ENCODE assay signal across 1 cellular context in the genomic region with DNA sequence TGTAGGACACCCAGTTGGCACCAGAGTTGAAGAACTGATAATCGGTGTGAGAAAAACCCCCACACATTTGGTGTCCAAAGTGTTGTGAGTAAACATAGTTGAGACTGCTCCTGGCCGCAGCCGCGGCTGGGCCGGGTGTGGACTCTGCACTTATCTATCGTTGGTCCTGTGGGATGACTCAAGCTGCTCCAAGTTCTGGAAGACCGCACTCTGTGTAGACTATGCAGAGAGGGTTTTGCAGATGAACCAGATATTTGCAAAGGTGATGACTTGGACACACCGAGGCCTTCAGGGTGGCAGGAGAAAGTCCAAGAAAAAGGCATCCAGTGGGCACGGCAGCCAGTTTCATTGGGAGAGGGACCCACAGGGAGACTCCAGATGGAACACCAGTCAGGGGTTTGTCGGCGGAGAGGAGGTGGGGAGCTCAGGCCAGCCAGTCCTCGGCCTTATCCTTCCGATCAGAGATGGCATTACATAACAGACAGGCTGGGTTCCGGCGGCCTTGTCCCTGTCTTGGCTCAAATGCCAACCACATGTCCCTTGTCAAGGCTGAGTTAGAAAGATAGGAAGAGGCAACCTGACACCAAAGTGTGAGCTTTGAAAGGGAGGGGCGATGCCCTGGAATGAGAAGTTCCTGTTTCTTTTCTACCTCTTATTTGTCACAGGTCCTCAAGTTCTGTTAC.
TF ChIP-seq lines count a peak whose summit lies in the region.

No MANE protein-coding gene starts in this region.

TF ChIP-seq in K562, 482 proteins besides CTCF, POLR2A, EP300 and RAD21 (continued from another document and continues in another):
- TF ChIP-seq, protein P1, sequence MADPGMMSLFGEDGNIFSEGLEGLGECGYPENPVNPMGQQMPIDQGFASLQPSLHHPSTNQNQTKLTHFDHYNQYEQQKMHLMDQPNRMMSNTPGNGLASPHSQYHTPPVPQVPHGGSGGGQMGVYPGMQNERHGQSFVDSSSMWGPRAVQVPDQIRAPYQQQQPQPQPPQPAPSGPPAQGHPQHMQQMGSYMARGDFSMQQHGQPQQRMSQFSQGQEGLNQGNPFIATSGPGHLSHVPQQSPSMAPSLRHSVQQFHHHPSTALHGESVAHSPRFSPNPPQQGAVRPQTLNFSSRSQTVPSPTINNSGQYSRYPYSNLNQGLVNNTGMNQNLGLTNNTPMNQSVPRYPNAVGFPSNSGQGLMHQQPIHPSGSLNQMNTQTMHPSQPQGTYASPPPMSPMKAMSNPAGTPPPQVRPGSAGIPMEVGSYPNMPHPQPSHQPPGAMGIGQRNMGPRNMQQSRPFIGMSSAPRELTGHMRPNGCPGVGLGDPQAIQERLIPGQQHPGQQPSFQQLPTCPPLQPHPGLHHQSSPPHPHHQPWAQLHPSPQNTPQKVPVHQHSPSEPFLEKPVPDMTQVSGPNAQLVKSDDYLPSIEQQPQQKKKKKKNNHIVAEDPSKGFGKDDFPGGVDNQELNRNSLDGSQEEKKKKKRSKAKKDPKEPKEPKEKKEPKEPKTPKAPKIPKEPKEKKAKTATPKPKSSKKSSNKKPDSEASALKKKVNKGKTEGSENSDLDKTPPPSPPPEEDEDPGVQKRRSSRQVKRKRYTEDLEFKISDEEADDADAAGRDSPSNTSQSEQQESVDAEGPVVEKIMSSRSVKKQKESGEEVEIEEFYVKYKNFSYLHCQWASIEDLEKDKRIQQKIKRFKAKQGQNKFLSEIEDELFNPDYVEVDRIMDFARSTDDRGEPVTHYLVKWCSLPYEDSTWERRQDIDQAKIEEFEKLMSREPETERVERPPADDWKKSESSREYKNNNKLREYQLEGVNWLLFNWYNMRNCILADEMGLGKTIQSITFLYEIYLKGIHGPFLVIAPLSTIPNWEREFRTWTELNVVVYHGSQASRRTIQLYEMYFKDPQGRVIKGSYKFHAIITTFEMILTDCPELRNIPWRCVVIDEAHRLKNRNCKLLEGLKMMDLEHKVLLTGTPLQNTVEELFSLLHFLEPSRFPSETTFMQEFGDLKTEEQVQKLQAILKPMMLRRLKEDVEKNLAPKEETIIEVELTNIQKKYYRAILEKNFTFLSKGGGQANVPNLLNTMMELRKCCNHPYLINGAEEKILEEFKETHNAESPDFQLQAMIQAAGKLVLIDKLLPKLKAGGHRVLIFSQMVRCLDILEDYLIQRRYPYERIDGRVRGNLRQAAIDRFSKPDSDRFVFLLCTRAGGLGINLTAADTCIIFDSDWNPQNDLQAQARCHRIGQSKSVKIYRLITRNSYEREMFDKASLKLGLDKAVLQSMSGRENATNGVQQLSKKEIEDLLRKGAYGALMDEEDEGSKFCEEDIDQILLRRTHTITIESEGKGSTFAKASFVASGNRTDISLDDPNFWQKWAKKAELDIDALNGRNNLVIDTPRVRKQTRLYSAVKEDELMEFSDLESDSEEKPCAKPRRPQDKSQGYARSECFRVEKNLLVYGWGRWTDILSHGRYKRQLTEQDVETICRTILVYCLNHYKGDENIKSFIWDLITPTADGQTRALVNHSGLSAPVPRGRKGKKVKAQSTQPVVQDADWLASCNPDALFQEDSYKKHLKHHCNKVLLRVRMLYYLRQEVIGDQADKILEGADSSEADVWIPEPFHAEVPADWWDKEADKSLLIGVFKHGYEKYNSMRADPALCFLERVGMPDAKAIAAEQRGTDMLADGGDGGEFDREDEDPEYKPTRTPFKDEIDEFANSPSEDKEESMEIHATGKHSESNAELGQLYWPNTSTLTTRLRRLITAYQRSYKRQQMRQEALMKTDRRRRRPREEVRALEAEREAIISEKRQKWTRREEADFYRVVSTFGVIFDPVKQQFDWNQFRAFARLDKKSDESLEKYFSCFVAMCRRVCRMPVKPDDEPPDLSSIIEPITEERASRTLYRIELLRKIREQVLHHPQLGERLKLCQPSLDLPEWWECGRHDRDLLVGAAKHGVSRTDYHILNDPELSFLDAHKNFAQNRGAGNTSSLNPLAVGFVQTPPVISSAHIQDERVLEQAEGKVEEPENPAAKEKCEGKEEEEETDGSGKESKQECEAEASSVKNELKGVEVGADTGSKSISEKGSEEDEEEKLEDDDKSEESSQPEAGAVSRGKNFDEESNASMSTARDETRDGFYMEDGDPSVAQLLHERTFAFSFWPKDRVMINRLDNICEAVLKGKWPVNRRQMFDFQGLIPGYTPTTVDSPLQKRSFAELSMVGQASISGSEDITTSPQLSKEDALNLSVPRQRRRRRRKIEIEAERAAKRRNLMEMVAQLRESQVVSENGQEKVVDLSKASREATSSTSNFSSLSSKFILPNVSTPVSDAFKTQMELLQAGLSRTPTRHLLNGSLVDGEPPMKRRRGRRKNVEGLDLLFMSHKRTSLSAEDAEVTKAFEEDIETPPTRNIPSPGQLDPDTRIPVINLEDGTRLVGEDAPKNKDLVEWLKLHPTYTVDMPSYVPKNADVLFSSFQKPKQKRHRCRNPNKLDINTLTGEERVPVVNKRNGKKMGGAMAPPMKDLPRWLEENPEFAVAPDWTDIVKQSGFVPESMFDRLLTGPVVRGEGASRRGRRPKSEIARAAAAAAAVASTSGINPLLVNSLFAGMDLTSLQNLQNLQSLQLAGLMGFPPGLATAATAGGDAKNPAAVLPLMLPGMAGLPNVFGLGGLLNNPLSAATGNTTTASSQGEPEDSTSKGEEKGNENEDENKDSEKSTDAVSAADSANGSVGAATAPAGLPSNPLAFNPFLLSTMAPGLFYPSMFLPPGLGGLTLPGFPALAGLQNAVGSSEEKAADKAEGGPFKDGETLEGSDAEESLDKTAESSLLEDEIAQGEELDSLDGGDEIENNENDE (IDR thresholded peaks at IDR 0.05; ENCODE audit: low read depth, low read length) = no peak
- TF ChIP-seq MXD1 (CRISPR knock-in tag; IDR thresholded peaks at IDR 0.05; ENCODE audit: borderline replicate concordance, poor library complexity, severe bottlenecking) (no peak), POLR3G (IDR thresholded peaks at IDR 0.05; ENCODE audit: extremely low read depth, insufficient read length, insufficient replicate concordance) (no peak), CBFA2T2 (conservative IDR thresholded peaks at IDR 0.05) (peak; percentile 55), CSDE1 (IDR thresholded peaks at IDR 0.05) (no peak), SMC3 (conservative IDR thresholded peaks at IDR 0.05; ENCODE audit: insufficient read depth, low read depth, low read length) (no peak), FOXK2 (conservative IDR thresholded peaks at IDR 0.05 in 1 of 2, IDR thresholded peaks at IDR 0.05 in 1 of 2; ENCODE audit: low read depth in 2 of 2) (no peak), ARHGAP35 (IDR thresholded peaks at IDR 0.05; ENCODE audit: partially characterized antibody) (no peak), MCM5 (IDR thresholded peaks at IDR 0.05; ENCODE audit: low read depth) (no peak), NR3C1 (CRISPR knock-in tag; IDR thresholded peaks at IDR 0.05) (no peak), ARID1B (IDR thresholded peaks at IDR 0.05) (peak; percentile 75), SIX5 (IDR thresholded peaks at IDR 0.05; ENCODE audit: borderline replicate concordance in 1 of 2, insufficient read depth in 1 of 2, low read depth in 1 of 2, low read length in 2 of 2) (no peak), PTRF (tag; IDR thresholded peaks at IDR 0.05) (no peak), TAF7 (tag; IDR thresholded peaks at IDR 0.05) (no peak), RFX1 (IDR thresholded peaks at IDR 0.05) (no peak), ZNF592 (IDR thresholded peaks at IDR 0.05) (no peak), NBN (IDR thresholded peaks at IDR 0.05; ENCODE audit: low read depth) (no peak), HBP1 (CRISPR knock-in tag; IDR thresholded peaks at IDR 0.05) (no peak), TEAD4 (IDR thresholded peaks at IDR 0.05; ENCODE audit: low read length) (peak; percentile 18; the same call in 1 of the 2 replicates), TEAD4 (CRISPR knock-in tag; IDR thresholded peaks at IDR 0.05; ENCODE audit: borderline replicate concordance) (no peak)
- TF ChIP-seq, protein P2, sequence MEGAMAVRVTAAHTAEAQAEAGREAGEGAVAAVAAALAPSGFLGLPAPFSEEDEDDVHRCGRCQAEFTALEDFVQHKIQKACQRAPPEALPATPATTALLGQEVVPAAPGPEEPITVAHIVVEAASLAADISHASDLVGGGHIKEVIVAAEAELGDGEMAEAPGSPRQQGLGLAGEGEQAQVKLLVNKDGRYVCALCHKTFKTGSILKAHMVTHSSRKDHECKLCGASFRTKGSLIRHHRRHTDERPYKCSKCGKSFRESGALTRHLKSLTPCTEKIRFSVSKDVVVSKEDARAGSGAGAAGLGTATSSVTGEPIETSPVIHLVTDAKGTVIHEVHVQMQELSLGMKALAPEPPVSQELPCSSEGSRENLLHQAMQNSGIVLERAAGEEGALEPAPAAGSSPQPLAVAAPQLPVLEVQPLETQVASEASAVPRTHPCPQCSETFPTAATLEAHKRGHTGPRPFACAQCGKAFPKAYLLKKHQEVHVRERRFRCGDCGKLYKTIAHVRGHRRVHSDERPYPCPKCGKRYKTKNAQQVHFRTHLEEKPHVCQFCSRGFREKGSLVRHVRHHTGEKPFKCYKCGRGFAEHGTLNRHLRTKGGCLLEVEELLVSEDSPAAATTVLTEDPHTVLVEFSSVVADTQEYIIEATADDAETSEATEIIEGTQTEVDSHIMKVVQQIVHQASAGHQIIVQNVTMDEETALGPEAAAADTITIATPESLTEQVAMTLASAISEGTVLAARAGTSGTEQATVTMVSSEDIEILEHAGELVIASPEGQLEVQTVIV (CRISPR knock-in tag; IDR thresholded peaks at IDR 0.05; ENCODE audit: borderline replicate concordance) = no peak
- TF ChIP-seq, protein P3, sequence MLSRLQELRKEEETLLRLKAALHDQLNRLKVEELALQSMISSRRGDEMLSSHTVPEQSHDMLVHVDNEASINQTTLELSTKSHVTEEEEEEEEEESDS (CRISPR knock-in tag; IDR thresholded peaks at IDR 0.05) = no peak
- TF ChIP-seq, protein P4, sequence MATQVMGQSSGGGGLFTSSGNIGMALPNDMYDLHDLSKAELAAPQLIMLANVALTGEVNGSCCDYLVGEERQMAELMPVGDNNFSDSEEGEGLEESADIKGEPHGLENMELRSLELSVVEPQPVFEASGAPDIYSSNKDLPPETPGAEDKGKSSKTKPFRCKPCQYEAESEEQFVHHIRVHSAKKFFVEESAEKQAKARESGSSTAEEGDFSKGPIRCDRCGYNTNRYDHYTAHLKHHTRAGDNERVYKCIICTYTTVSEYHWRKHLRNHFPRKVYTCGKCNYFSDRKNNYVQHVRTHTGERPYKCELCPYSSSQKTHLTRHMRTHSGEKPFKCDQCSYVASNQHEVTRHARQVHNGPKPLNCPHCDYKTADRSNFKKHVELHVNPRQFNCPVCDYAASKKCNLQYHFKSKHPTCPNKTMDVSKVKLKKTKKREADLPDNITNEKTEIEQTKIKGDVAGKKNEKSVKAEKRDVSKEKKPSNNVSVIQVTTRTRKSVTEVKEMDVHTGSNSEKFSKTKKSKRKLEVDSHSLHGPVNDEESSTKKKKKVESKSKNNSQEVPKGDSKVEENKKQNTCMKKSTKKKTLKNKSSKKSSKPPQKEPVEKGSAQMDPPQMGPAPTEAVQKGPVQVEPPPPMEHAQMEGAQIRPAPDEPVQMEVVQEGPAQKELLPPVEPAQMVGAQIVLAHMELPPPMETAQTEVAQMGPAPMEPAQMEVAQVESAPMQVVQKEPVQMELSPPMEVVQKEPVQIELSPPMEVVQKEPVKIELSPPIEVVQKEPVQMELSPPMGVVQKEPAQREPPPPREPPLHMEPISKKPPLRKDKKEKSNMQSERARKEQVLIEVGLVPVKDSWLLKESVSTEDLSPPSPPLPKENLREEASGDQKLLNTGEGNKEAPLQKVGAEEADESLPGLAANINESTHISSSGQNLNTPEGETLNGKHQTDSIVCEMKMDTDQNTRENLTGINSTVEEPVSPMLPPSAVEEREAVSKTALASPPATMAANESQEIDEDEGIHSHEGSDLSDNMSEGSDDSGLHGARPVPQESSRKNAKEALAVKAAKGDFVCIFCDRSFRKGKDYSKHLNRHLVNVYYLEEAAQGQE (CRISPR knock-in tag; IDR thresholded peaks at IDR 0.05; ENCODE audit: low read depth) = no peak
